Comparison of ENCODE assay signal across 8 cellular contexts in the genomic region with DNA sequence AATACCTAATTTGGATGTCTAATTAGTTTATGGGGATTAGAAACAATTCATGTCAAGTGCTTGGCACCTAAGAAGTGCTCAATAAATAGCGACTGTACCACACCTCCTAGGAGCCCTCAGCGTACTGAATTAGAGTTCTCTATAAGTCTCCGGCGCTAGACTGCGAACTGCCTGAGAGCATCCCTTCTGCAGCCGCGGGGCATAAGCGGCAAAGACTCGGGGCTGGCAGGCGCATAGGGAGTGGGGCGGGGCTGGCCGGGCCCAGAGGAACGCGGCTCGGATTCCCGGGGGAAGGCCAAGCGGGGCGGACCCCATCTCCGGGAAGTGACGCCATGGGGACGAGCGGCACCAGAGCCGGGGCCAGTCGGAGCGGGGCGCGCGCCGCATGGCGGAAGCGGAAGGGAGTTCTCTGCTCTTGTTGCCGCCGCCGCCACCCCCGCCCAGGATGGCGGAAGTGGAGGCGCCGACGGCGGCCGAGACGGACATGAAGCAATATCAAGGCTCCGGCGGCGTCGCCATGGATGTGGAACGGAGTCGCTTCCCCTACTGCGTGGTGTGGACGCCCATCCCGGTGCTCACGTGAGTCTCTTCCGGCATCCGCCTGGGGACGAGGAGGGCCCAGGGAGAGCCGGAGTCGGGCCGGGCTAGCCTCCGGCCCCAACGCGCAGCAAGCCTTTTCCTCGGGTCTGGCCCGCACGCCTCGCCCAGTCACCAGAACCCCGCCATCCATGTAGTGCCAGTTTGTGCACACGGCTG. TPM values are rescaled to one million over a fixed set of nuclear protein-coding genes. Genes with fewer than 3 reads are reported as not detected.
A peak's percentile ranks its signal among the peaks of the same experiment; 100 is the strongest.
DNase-seq lines count a peak whose midpoint lies in the region; ATAC-seq and TF ChIP-seq lines count a peak whose summit lies in the region.

A gene with protein sequence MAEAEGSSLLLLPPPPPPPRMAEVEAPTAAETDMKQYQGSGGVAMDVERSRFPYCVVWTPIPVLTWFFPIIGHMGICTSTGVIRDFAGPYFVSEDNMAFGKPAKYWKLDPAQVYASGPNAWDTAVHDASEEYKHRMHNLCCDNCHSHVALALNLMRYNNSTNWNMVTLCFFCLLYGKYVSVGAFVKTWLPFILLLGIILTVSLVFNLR (plus strand): TSS at position 351 of the 756 bp plus-strand sequence. CDS start 35 bp downstream, at position 386.

- peaks cover 21% of the 10 kb centered on the region for H3K4me1 ChIP-seq in OCI-LY1 (ENCODE audit: insufficient read depth, low read length, severe bottlenecking)
- peaks cover 17% of the 10 kb centered on the region for H3K4me1 ChIP-seq in mesodermal cell (ENCODE audit: control insufficient read depth, insufficient read depth, low read length, poor library complexity, severe bottlenecking)

- peak within 1 kb of the TSS; percentile 54 for H3K27ac ChIP-seq in OCI-LY1 (ENCODE audit: low read depth, low read length, poor library complexity, severe bottlenecking)
- peak within 1 kb of the TSS; percentile 86 for H3K27ac ChIP-seq in mesodermal cell (ENCODE audit: low read depth, low read length, severe bottlenecking)

- peaks cover 36% of the 10 kb centered on the region for H3K79me2 ChIP-seq in OCI-LY1 (ENCODE audit: insufficient read depth, low read length)

- no peaks in the 10 kb centered on the region for H3K9me2 ChIP-seq in OCI-LY1 (ENCODE audit: low read depth, low read length)

- H3K9me3 ChIP-seq in OCI-LY1 (ENCODE audit: low read length): no peaks in the 10 kb centered on the region
- no peaks in the 10 kb centered on the region for H3K9me3 ChIP-seq in mesodermal cell (ENCODE audit: control insufficient read depth, low read length)

- H3K4me3 ChIP-seq in OCI-LY1 (ENCODE audit: low read depth, low read length, poor library complexity, severe bottlenecking): peak within 1 kb of the TSS; percentile 93
- peak within 1 kb of the TSS; percentile 98 for H3K4me3 ChIP-seq in mesodermal cell (ENCODE audit: extremely low read depth, insufficient read depth, low read length, poor library complexity, severe bottlenecking)

- H3K36me3 ChIP-seq in OCI-LY1 (ENCODE audit: insufficient read depth, low read length): peaks cover 29% of the 10 kb centered on the region
- H3K36me3 ChIP-seq in mesodermal cell (ENCODE audit: control insufficient read depth, insufficient read depth, low read length): peaks cover 28% of the 10 kb centered on the region

- WGBS in mesodermal cell (ENCODE audit: insufficient coverage in 2 of 2), 2 experiments: 0 to 1% methylated on average over 56 to 61 of the region's 67 CpGs

- H4K20me1 ChIP-seq in OCI-LY1 (ENCODE audit: insufficient read depth, low read length): no peaks in the 10 kb centered on the region

- ATAC-seq in GM21526 (IDR thresholded peaks at IDR 0.05; ENCODE audit: low FRiP score, unreplicated experiment): peak; percentile 87

- no peaks in the 10 kb centered on the region for H3F3A ChIP-seq in OCI-LY1 (ENCODE audit: insufficient read depth, low read length)

- DNase-seq in DMS 273 (lab: John Stamatoyannopoulos, UW; ENCODE audit: unreplicated experiment) (peak; percentile 99), HuH-7 (ENCODE audit: low spot score) (peak; percentile 92)
- peak; percentile 97 for DNase-seq in activated CD8-positive, alpha-beta memory T cell treated with anti-CD3 and anti-CD28 coated beads, Interleukin-2, amount 50 U/mL, for 4 hours
- peak; percentile 96 for DNase-seq in stimulated activated CD8-positive, alpha-beta memory T cell treated with anti-CD3 and anti-CD28 coated beads, Interleukin-15, amount 100 ng/mL, for 24 hours (ENCODE audit: low read depth)

- no peaks in the 10 kb centered on the region for H3K27me3 ChIP-seq in OCI-LY1 (ENCODE audit: insufficient read depth, low read length)

- H2AFZ ChIP-seq in OCI-LY1 (ENCODE audit: low read length): 0 out of 2 replicates have a peak within 1 kb of the TSS, but pooled peaks have one; percentile 80

- H3K4me2 ChIP-seq in OCI-LY1 (ENCODE audit: low read length): peak within 1 kb of the TSS; percentile 90

- no peak for TF ChIP-seq CTCF in OCI-LY1 (IDR thresholded peaks at IDR 0.05; ENCODE audit: low read length)

- peak within 1 kb of the TSS; percentile 97 for H3K9ac ChIP-seq in OCI-LY1 (ENCODE audit: low read length)

- in situ Hi-C loops in endometrial microvascular endothelial cells (cut with HindIII; ENCODE audit: inconsistent ontology term, low pct_unique_long_range_greater_than_20kb, low sequenced_read_pairs): no loop called here

RNA-seq across cellular contexts. Expression of the gene that starts here (rescaled TPM):
- 29.5 TPM for total RNA-seq in endometrial microvascular endothelial cells (ENCODE audit: inconsistent ontology term)
- polyA plus RNA-seq in mesodermal cell (2013, experiment 1 of 2): 22.3 TPM
- 17.3 TPM for polyA plus RNA-seq in mesodermal cell (2013, experiment 2 of 2)

Comparison
In these comparisons a context has a peak if more than half of its experiments do, and no peak if none do; other contexts are left out.
1. Peak in every context shown above with its lines: DNase-seq, ATAC-seq, H3K4me3 ChIP-seq and H3K27ac ChIP-seq.